Comparison of ENCODE assay signal across 1 cellular context in the genomic region with DNA sequence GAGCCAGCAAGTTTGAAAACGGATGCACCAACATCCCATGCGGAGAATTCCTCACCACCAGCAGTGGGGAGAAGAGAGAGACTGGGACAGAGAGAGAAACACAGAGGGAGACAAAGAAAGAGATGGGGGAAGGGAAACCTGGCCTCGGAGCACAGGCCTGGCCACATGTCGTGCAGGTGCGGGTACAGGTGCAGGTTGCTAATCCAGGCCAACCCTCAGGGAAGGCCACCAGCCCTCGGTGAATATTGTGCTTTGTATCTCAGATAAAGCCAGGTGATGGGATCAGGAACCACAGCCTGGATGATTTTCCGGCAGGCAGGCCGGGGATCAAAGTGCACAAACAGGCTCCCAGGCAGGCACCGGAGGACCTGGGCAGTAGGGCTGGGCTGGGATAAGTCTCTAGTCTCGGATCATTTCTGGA.
TF ChIP-seq lines count a peak whose summit lies in the region.

No MANE protein-coding gene starts in this region.

TF ChIP-seq in H1, 55 proteins besides CTCF, POLR2A, EP300 and RAD21 (continued from another document):
- TF ChIP-seq CREB1 (IDR thresholded peaks at IDR 0.05) (no peak), SP1 (IDR thresholded peaks at IDR 0.05; ENCODE audit: low read depth, low read length) (0 out of 2 replicates have a peak, but pooled peaks have one; percentile 35), HDAC6 (IDR thresholded peaks at IDR 0.05; ENCODE audit: low read depth, low read length) (no peak), TBP (IDR thresholded peaks at IDR 0.05; ENCODE audit: low read depth, low read length) (no peak), EZH2 (IDR thresholded peaks at IDR 0.05; ENCODE audit: low read depth, low read length, severe bottlenecking) (no peak), HDAC2 (IDR thresholded peaks at IDR 0.05; ENCODE audit: borderline replicate concordance in 1 of 2, low read depth in 2 of 2, low read length in 2 of 2) (no peak), SP2 (IDR thresholded peaks at IDR 0.05; ENCODE audit: low read length) (no peak), TCF12 (IDR thresholded peaks at IDR 0.05; ENCODE audit: low read depth, low read length) (peak; percentile 94), TEAD4 (IDR thresholded peaks at IDR 0.05; ENCODE audit: low read depth, low read length) (no peak), POU5F1 (IDR thresholded peaks at IDR 0.05; ENCODE audit: low read depth, low read length) (no peak), YY1 (IDR thresholded peaks at IDR 0.05; ENCODE audit: low read depth, low read length) (no peak), SIX5 (IDR thresholded peaks at IDR 0.05; ENCODE audit: low read depth, low read length) (no peak), ASH2L (IDR thresholded peaks at IDR 0.05; ENCODE audit: low read length) (no peak), FOSL1 (IDR thresholded peaks at IDR 0.05; ENCODE audit: insufficient read depth, low read depth, low read length) (no peak), GABPA (IDR thresholded peaks at IDR 0.05; ENCODE audit: borderline replicate concordance, insufficient read depth, low read length) (no peak), CHD1 (IDR thresholded peaks at IDR 0.05; ENCODE audit: low read depth, low read length) (no peak), CEBPB (IDR thresholded peaks at IDR 0.05; ENCODE audit: low read depth, low read length) (no peak), SAP30 (IDR thresholded peaks at IDR 0.05; ENCODE audit: insufficient read depth, insufficient replicate concordance, low read length) (no peak), ZNF274 (IDR thresholded peaks at IDR 0.05; ENCODE audit: borderline replicate concordance, extremely low read depth, low read length) (no peak), BACH1 (IDR thresholded peaks at IDR 0.05; ENCODE audit: low read length) (0 out of 2 replicates have a peak, but pooled peaks have one; percentile 0), NANOG (IDR thresholded peaks at IDR 0.05; ENCODE audit: insufficient read depth, low read depth, low read length, poor library complexity, severe bottlenecking) (no peak), RBBP5 (IDR thresholded peaks at IDR 0.05; ENCODE audit: borderline replicate concordance, low read depth, low read length) (peak; percentile 80; the same call in 1 of the 2 replicates)
- TF ChIP-seq, protein P1, sequence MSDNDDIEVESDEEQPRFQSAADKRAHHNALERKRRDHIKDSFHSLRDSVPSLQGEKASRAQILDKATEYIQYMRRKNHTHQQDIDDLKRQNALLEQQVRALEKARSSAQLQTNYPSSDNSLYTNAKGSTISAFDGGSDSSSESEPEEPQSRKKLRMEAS (IDR thresholded peaks at IDR 0.05), result peak; percentile 98
- TF ChIP-seq, protein P2, sequence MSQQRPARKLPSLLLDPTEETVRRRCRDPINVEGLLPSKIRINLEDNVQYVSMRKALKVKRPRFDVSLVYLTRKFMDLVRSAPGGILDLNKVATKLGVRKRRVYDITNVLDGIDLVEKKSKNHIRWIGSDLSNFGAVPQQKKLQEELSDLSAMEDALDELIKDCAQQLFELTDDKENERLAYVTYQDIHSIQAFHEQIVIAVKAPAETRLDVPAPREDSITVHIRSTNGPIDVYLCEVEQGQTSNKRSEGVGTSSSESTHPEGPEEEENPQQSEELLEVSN (IDR thresholded peaks at IDR 0.05), result peak; percentile 86
- TF ChIP-seq, protein P3, sequence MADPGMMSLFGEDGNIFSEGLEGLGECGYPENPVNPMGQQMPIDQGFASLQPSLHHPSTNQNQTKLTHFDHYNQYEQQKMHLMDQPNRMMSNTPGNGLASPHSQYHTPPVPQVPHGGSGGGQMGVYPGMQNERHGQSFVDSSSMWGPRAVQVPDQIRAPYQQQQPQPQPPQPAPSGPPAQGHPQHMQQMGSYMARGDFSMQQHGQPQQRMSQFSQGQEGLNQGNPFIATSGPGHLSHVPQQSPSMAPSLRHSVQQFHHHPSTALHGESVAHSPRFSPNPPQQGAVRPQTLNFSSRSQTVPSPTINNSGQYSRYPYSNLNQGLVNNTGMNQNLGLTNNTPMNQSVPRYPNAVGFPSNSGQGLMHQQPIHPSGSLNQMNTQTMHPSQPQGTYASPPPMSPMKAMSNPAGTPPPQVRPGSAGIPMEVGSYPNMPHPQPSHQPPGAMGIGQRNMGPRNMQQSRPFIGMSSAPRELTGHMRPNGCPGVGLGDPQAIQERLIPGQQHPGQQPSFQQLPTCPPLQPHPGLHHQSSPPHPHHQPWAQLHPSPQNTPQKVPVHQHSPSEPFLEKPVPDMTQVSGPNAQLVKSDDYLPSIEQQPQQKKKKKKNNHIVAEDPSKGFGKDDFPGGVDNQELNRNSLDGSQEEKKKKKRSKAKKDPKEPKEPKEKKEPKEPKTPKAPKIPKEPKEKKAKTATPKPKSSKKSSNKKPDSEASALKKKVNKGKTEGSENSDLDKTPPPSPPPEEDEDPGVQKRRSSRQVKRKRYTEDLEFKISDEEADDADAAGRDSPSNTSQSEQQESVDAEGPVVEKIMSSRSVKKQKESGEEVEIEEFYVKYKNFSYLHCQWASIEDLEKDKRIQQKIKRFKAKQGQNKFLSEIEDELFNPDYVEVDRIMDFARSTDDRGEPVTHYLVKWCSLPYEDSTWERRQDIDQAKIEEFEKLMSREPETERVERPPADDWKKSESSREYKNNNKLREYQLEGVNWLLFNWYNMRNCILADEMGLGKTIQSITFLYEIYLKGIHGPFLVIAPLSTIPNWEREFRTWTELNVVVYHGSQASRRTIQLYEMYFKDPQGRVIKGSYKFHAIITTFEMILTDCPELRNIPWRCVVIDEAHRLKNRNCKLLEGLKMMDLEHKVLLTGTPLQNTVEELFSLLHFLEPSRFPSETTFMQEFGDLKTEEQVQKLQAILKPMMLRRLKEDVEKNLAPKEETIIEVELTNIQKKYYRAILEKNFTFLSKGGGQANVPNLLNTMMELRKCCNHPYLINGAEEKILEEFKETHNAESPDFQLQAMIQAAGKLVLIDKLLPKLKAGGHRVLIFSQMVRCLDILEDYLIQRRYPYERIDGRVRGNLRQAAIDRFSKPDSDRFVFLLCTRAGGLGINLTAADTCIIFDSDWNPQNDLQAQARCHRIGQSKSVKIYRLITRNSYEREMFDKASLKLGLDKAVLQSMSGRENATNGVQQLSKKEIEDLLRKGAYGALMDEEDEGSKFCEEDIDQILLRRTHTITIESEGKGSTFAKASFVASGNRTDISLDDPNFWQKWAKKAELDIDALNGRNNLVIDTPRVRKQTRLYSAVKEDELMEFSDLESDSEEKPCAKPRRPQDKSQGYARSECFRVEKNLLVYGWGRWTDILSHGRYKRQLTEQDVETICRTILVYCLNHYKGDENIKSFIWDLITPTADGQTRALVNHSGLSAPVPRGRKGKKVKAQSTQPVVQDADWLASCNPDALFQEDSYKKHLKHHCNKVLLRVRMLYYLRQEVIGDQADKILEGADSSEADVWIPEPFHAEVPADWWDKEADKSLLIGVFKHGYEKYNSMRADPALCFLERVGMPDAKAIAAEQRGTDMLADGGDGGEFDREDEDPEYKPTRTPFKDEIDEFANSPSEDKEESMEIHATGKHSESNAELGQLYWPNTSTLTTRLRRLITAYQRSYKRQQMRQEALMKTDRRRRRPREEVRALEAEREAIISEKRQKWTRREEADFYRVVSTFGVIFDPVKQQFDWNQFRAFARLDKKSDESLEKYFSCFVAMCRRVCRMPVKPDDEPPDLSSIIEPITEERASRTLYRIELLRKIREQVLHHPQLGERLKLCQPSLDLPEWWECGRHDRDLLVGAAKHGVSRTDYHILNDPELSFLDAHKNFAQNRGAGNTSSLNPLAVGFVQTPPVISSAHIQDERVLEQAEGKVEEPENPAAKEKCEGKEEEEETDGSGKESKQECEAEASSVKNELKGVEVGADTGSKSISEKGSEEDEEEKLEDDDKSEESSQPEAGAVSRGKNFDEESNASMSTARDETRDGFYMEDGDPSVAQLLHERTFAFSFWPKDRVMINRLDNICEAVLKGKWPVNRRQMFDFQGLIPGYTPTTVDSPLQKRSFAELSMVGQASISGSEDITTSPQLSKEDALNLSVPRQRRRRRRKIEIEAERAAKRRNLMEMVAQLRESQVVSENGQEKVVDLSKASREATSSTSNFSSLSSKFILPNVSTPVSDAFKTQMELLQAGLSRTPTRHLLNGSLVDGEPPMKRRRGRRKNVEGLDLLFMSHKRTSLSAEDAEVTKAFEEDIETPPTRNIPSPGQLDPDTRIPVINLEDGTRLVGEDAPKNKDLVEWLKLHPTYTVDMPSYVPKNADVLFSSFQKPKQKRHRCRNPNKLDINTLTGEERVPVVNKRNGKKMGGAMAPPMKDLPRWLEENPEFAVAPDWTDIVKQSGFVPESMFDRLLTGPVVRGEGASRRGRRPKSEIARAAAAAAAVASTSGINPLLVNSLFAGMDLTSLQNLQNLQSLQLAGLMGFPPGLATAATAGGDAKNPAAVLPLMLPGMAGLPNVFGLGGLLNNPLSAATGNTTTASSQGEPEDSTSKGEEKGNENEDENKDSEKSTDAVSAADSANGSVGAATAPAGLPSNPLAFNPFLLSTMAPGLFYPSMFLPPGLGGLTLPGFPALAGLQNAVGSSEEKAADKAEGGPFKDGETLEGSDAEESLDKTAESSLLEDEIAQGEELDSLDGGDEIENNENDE (IDR thresholded peaks at IDR 0.05; ENCODE audit: insufficient replicate concordance, low read length), result no peak
- TF ChIP-seq, protein P4, sequence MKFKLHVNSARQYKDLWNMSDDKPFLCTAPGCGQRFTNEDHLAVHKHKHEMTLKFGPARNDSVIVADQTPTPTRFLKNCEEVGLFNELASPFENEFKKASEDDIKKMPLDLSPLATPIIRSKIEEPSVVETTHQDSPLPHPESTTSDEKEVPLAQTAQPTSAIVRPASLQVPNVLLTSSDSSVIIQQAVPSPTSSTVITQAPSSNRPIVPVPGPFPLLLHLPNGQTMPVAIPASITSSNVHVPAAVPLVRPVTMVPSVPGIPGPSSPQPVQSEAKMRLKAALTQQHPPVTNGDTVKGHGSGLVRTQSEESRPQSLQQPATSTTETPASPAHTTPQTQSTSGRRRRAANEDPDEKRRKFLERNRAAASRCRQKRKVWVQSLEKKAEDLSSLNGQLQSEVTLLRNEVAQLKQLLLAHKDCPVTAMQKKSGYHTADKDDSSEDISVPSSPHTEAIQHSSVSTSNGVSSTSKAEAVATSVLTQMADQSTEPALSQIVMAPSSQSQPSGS (IDR thresholded peaks at IDR 0.05; ENCODE audit: low read length), result no peak
